In the genomic region with DNA sequence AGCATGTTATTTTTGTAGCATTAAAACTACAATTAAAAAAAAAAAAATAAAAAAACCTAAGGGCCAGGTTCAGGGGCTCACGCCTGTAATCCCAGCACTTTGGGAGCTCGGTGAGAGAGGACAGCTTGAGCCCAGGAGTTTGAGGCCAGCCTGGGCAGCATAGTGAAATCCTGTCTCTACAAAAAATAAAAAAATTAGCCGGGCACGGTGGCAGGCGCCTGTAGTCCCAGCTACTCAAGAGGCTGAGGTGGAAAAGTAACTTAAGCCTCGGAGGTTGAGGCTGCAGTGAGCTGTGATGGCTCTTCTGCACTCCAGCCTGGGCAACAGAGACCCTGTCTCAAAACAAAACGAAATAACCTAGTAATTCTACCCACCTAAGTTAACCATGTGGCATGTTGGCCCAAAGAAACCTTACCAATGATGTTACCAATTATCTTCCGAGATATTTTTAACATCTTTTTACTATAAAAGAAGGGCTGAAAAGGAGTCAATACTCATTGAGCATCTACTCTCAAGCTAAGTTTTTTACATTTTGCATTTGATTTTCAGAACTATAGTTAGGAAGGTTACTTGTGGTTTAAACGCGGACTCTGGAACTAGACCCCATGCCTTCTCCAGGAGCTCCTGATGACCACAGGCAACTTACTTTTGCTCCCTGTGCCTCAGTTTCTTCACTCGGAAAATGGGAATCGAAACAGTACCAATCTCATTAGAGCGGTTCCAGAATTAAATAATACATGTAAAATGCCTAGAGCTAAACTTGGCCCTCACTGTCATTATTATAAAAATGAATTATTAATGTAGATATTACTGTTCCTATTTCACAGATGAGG, we compare ENCODE assay signal across 8 cellular contexts. TPM values are rescaled to one million over a fixed set of nuclear protein-coding genes. Genes with fewer than 3 reads are reported as not detected.
DNase-seq lines count a peak whose midpoint lies in the region; ATAC-seq, FAIRE-seq and TF ChIP-seq lines count a peak whose summit lies in the region.

No MANE protein-coding gene starts in this region.

- TF ChIP-seq CTCF in Panc1 (IDR thresholded peaks at IDR 0.05) (no peak), pancreas (IDR thresholded peaks at IDR 0.05) (no peak)

- no peaks in the 10 kb centered on the region for H3K9me3 ChIP-seq in Panc1 (ENCODE audit: control insufficient read depth, insufficient read depth, low read depth, low read length)
- H3K9me3 ChIP-seq in esophagus (ENCODE audit: control insufficient read depth in 2 of 2, insufficient read depth in 1 of 2, low read depth in 1 of 2, low read length in 1 of 2), result no peaks in the 10 kb centered on the region
- no peaks in the 10 kb centered on the region for H3K9me3 ChIP-seq in pancreas

- H3K36me3 ChIP-seq in Panc1 (ENCODE audit: control insufficient read depth, insufficient read depth, low read length) (peaks cover 4% of the 10 kb centered on the region), esophagus (ENCODE audit: control insufficient read depth in 2 of 2, insufficient read depth in 2 of 2, low read length in 1 of 2) (no peaks in the 10 kb centered on the region), pancreas (no peaks in the 10 kb centered on the region)

- H3K27ac ChIP-seq in Panc1 (ENCODE audit: low read length) (peak overlapping the region; percentile 100), esophagus (ENCODE audit: low read depth in 2 of 2, low read length in 1 of 2) (peak overlapping the region; percentile 49 to 96), pancreas (peak overlapping the region; percentile 98 to 99 (median 98))

- 14 to 19% methylated on average over 13 of the region's 13 CpGs for WGBS in esophagus, 2 donors
- WGBS in pancreas, 2 donors, result 7 to 10% methylated on average over 13 of the region's 13 CpGs

- H3K4me3 ChIP-seq in Panc1 (ENCODE audit: low read depth in 2 of 2, low read length in 2 of 2) (peak overlapping the region; percentile 77 to 83), esophagus (ENCODE audit: low read depth in 1 of 2, low read length in 2 of 2) (peak overlapping the region; percentile 47 to 82), pancreas (peak overlapping the region; percentile 76 to 96 (median 82))

- POLR2A ChIA-PET in Panc1 (lab: Charles Lee), result interaction anchor here (0.6 to 1.4 kb wide), 4 partner anchors 12 to 214 kb away, joined by 4 to 8 read pairs (median 7); no protein-coding TSS in a partner anchor

- CTCF ChIA-PET in Panc1 (lab: Charles Lee), result no interaction called here

- no TSS peak for BruUV-seq in Panc1 (replicated peaks; lab: Mats Ljungman, UMichigan)

- no peak for ATAC-seq in Panc1
- ATAC-seq in pancreas, result no peak
- ATAC-seq in HG03280 (IDR thresholded peaks at IDR 0.05; ENCODE audit: unreplicated experiment), result no peak

- peak; percentile 37 for DNase-seq in ELF-1 (ENCODE audit: low read depth, low spot score)
- no peak for DNase-seq in Panc1 (ENCODE audit: low read depth, low spot score)
- no peak for DNase-seq in pancreas
- DNase-seq in SIG-M5 (lab: John Stamatoyannopoulos, UW), result no peak
- DNase-seq in activated gamma-delta T cell treated with Interleukin-2 at 50 U/mL for 16 hours, result no peak
- no peak for DNase-seq in NCI-H526 treated with DMSO at 0.1 percent for 48 hours (lab: John Stamatoyannopoulos, UW)

- intact Hi-C loops in Panc1 (cut with micrococcal nuclease; ENCODE audit: unreplicated experiment), result no loop called here
- intact Hi-C loops in pancreas (cut with DNase I), result no loop called here

- in situ Hi-C loops in Panc1 (cut with HindIII; ENCODE audit: low pct_unique_long_range_greater_than_20kb, low sequenced_read_pairs), result no loop called here

- H3K4me1 ChIP-seq in Panc1 (ENCODE audit: control insufficient read depth, insufficient read depth, low read length) (peaks cover 33% of the 10 kb centered on the region), esophagus (ENCODE audit: control insufficient read depth in 2 of 2, insufficient read depth in 2 of 2, low read length in 1 of 2) (peaks cover 2% of the 10 kb centered on the region in 2 donors), pancreas (peaks cover 11 to 44% (median 42%) of the 10 kb centered on the region in 3 donors)

- FAIRE-seq in pancreas (lab: Jason Lieb, UNC), result no peak

- no peaks in the 10 kb centered on the region for H3K27me3 ChIP-seq in Panc1 (ENCODE audit: control insufficient read depth, insufficient read depth, low read length)
- H3K27me3 ChIP-seq in esophagus (ENCODE audit: control insufficient read depth in 1 of 2, insufficient read depth in 2 of 2, low read length in 2 of 2), result no peaks in the 10 kb centered on the region
- H3K27me3 ChIP-seq in pancreas, result no peaks in the 10 kb centered on the region

RNA-seq across cellular contexts. Expression of gene ITGB1, which starts 1.4 kb away (rescaled TPM):
- total RNA-seq in Panc1 (2021; ENCODE audit: unreplicated experiment) (803 TPM), pancreas (100 to 1,000 TPM in 5 of 6 donors, 10 to 100 TPM in 1; 81.8 to 316 (median 125) TPM)
- 484 TPM for polyA plus RNA-seq in Panc1 (2012; ENCODE audit: insufficient read length)
- polyA plus RNA-seq in esophagus (10 to 100 TPM; 44.2 to 75.9 TPM), pancreas (10 to 100 TPM; 44.0 to 97.3 TPM)
